Comparison of ENCODE assay signal across 23 cellular contexts in genomic region chr5:145982572-145983314, GRCh38. TPM values are rescaled to one million over a fixed set of nuclear protein-coding genes. Genes with fewer than 3 reads are reported as not detected.
DNase-seq lines count a peak whose midpoint lies in the region; ATAC-seq, FAIRE-seq and TF ChIP-seq lines count a peak whose summit lies in the region.
"Had no signal": no experiment of that assay in that cellular context is flagged by ENCODE, and none has a peak within 500 bp of the region (broad histone marks: within the 10 kb centered on the region; RNA-seq: fewer than 3 reads in every experiment).

No MANE protein-coding gene starts in this region.

- intact Hi-C loops in HepG2 (cut with micrococcal nuclease; ENCODE audit: unreplicated experiment) (no loop called here), right lobe of liver (cut with DNase I) (no loop called here), psoas muscle (cut with DNase I) (loop anchor here in 1 of 2 donors (5.0 kb wide), 1 partner anchor 40 kb away; no protein-coding TSS in a partner anchor)

- no peaks in the 10 kb centered on the region for H4K20me1 ChIP-seq in HepG2 (ENCODE audit: insufficient read depth, low read length)

- in situ Hi-C loops in HepG2 (cut with HindIII; ENCODE audit: extremely low pct_ligation_motif_present, low pct_unique_long_range_greater_than_20kb): loop anchor here (5.0 kb wide), 1 partner anchor 45 kb away; the partner anchor contains the start of gene SH3RF2

- DNase-seq in HepG2 (ENCODE audit: low spot score) (no peak), right lobe of liver (no peak), psoas muscle (no peak), medulla oblongata (ENCODE audit: extremely low spot score) (no peak), GOT3 (lab: John Stamatoyannopoulos, UW) (no peak)
- DNase-seq: activated CD4-positive, alpha-beta T cell treated with anti-CD3 and anti-CD28 coated beads for 48 hours; activated CD8-positive, alpha-beta memory T cell treated with anti-CD3 and anti-CD28 coated beads, Interleukin-2, amount 10 ng/mL, durations not matched to agents 7 days and 5 days; activated naive CD4-positive, alpha-beta T cell treated with anti-CD3 and anti-CD28 coated beads, Interleukin-2, amount 50 U/mL, for 16 hours; CD8-positive, alpha-beta T cell; dermis blood vessel endothelial cell; DMS79; HFFc6; left colon; mucosa of descending colon; NCI-H146; NCI-H2227 treated with DMSO at 0.1 percent for 48 hours; T-helper 1 cell had no signal

- CTCF ChIA-PET in HepG2 (lab: Yijun Ruan, JAX; ENCODE audit: low intra/inter-chr PET ratio, low total read pairs): no interaction called here

- POLR2A ChIA-PET in HepG2 (lab: Yijun Ruan, JAX): interaction anchor here (1.2 to 5.8 kb wide), 4 partner anchors 13 to 46 kb away, joined by 4 to 40 read pairs (median 8); partner anchors contain the start of gene SH3RF2

- H3K27ac ChIP-seq in HepG2 (ENCODE audit: extremely low read length, insufficient read depth, low read length) (no peak overlapping the region), right lobe of liver (no peak overlapping the region), VCaP (peak overlapping the region; percentile 69), psoas muscle (peak overlapping the region; percentile 75)
- H3K27ac ChIP-seq: KMS-11, neural progenitor cell, SJSA1 had no signal

- TF ChIP-seq RAD21 in HepG2 (CRISPR knock-in tag; IDR thresholded peaks at IDR 0.05): no peak

- ATAC-seq in HepG2 (no peak), right lobe of liver (no peak), psoas muscle (peak in 2 of 4 donors; percentile 50 to 63), HG03135 (IDR thresholded peaks at IDR 0.05; ENCODE audit: unreplicated experiment) (no peak)
- ATAC-seq: activated CD8-positive, alpha-beta memory T cell treated with anti-CD3 and anti-CD28 coated beads, Interleukin-2, amount 10 ng/mL, durations not matched to agents 7 days and 5 days; CD8-positive, alpha-beta T cell; GM12878; left colon; mucosa of descending colon had no signal

- no TSS peak for BruUV-seq in HepG2 (replicated peaks; lab: Mats Ljungman, UMichigan)

- H3K4me1 ChIP-seq in HepG2 (ENCODE audit: insufficient read depth, low read length) (peaks cover 65% of the 10 kb centered on the region), right lobe of liver (peaks cover 0 to 39% (median 19%) of the 10 kb centered on the region in 4 donors), psoas muscle (peaks cover 34% of the 10 kb centered on the region)

- WGBS in HepG2 (ENCODE audit: low lambda C conversion rate): 96% methylated on average over 3 of the region's 3 CpGs
- 69% methylated on average over 3 of the region's 3 CpGs for WGBS in right lobe of liver (ENCODE audit: insufficient coverage, low coverage, low lambda C conversion rate, missing lambda C conversion rate)
- whole genome bisulfite sequencing in psoas muscle, 3 donors: 46 to 53% (median 46%) methylated on average over 3 of the region's 3 CpGs

- FAIRE-seq in HepG2 (lab: Jason Lieb, UNC): no peak
- FAIRE-seq: GM12878 had no signal

- no peak overlapping the region for H3K9ac ChIP-seq in HepG2 (ENCODE audit: insufficient read depth, low read depth, low read length)
- H3K9ac ChIP-seq: KMS-11, neural progenitor cell had no signal

- no peaks in the 10 kb centered on the region for H3K27me3 ChIP-seq in HepG2 (ENCODE audit: control insufficient read depth in 1 of 2, insufficient read depth in 2 of 2, low read length in 2 of 2)
- no peaks in the 10 kb centered on the region for H3K27me3 ChIP-seq in right lobe of liver
- H3K27me3 ChIP-seq in psoas muscle (ENCODE audit: insufficient read depth in 3 of 3, low read length in 2 of 3): peaks cover 0 to 2% (median 0%) of the 10 kb centered on the region in 3 donors
- H3K27me3 ChIP-seq: neural progenitor cell, SJSA1 had no signal

- H2AFZ ChIP-seq in HepG2 (ENCODE audit: low read length): no peak overlapping the region
- H2AFZ ChIP-seq: neural progenitor cell had no signal

- H3K4me2 ChIP-seq in HepG2 (ENCODE audit: low read depth, low read length): no peak overlapping the region
- H3K4me2 ChIP-seq: KMS-11, neural progenitor cell had no signal

- TF ChIP-seq POLR2A in HepG2 (IDR thresholded peaks at IDR 0.05; ENCODE audit: insufficient read depth in 1 of 2, low read depth in 2 of 2, low read length in 2 of 2) (no peak), right lobe of liver (IDR thresholded peaks at IDR 0.05) (no peak)

- TF ChIP-seq CTCF in HepG2 (CRISPR knock-in tag; IDR thresholded peaks at IDR 0.05) (no peak), right lobe of liver (IDR thresholded peaks at IDR 0.05) (no peak), VCaP (conservative IDR thresholded peaks at IDR 0.05) (no peak), psoas muscle (IDR thresholded peaks at IDR 0.05) (no peak)

- H3K4me3 ChIP-seq in HepG2 (replicated peaks in 1 of 3; ENCODE audit: insufficient read depth in 1 of 3, low read depth in 2 of 3, low read length in 3 of 3) (no peak overlapping the region), right lobe of liver (no peak overlapping the region), psoas muscle (no peak overlapping the region)
- H3K4me3 ChIP-seq: GM12878, mucosa of descending colon, neural progenitor cell, SJSA1 had no signal

- TF ChIP-seq EP300 in HepG2 (IDR thresholded peaks at IDR 0.05; ENCODE audit: low read depth in 2 of 2, low read length in 2 of 2) (no peak), HepG2 (CRISPR knock-in tag; IDR thresholded peaks at IDR 0.05; ENCODE audit: borderline replicate concordance) (no peak)

- H3K36me3 ChIP-seq in HepG2 (replicated peaks in 1 of 2; ENCODE audit: control insufficient read depth in 1 of 2, insufficient read depth in 2 of 2, low read length in 2 of 2) (no peaks in the 10 kb centered on the region), right lobe of liver (no peaks in the 10 kb centered on the region), psoas muscle (ENCODE audit: insufficient read depth in 1 of 2, low read depth in 1 of 2) (no peaks in the 10 kb centered on the region)
- H3K36me3 ChIP-seq: neural progenitor cell had no signal

- H3K9me3 ChIP-seq in HepG2 (ENCODE audit: low read length): no peaks in the 10 kb centered on the region; the same call in 1 of the 2 replicates
- H3K9me3 ChIP-seq in right lobe of liver: no peaks in the 10 kb centered on the region
- H3K9me3 ChIP-seq in psoas muscle: no peaks in the 10 kb centered on the region
- H3K9me3 ChIP-seq: mucosa of descending colon had no signal

- no peaks in the 10 kb centered on the region for H3K79me2 ChIP-seq in HepG2 (ENCODE audit: insufficient read depth, low read length)

TF ChIP-seq in HepG2, 621 proteins besides CTCF, POLR2A, EP300 and RAD21 (continues in another document):
- TF ChIP-seq ZNF773 (CRISPR knock-in tag; IDR thresholded peaks at IDR 0.05; ENCODE audit: borderline replicate concordance) (no peak), MNT (IDR thresholded peaks at IDR 0.05) (peak; percentile 82), ZSCAN29 (CRISPR knock-in tag; conservative IDR thresholded peaks at IDR 0.05) (0 out of 2 replicates have a peak, but pooled peaks have one; percentile 41), ZNF644 (CRISPR knock-in tag; IDR thresholded peaks at IDR 0.05; ENCODE audit: low read depth) (0 out of 2 replicates have a peak, but pooled peaks have one; percentile 38), ZNF383 (CRISPR knock-in tag; IDR thresholded peaks at IDR 0.05; ENCODE audit: borderline replicate concordance) (0 out of 2 replicates have a peak, but pooled peaks have one; percentile 74), MAX (IDR thresholded peaks at IDR 0.05) (peak; percentile 58; the same call in 1 of the 2 replicates)

RNA-seq across cellular contexts. Expression of gene SH3RF2, which starts 46.4 kb away (rescaled TPM):
- total RNA-seq in HepG2 (2016; rRNA removed; fragmentation: Illumina TruSeq; extraction: Trizol) (3.1 and 3.7 TPM in 2 replicates), right lobe of liver (10 to 100 TPM in 2 of 6 experiments, 1 to 10 TPM in 4; 2.7 to 20.6 (median 5.8) TPM), psoas muscle (10 to 100 TPM; 23.5 to 64.1 (median 38.2) TPM)
- total RNA-seq in HepG2 (2016; cell fraction: cytosol; rRNA removed; fragmentation: Illumina TruSeq; extraction: Trizol; ENCODE audit: low read depth): 2.1 and 2.2 TPM in 2 replicates
- 2.6 and 3.8 TPM in 2 replicates for total RNA-seq in HepG2 (2016; cell fraction: insoluble cytoplasmic fraction; rRNA removed; fragmentation: Illumina TruSeq; extraction: Trizol)
- 2.4 and 3.8 TPM in 2 replicates for total RNA-seq in HepG2 (2016; cell fraction: membrane; rRNA removed; fragmentation: Illumina TruSeq; extraction: Trizol)
- total RNA-seq in HepG2 (2016; cell fraction: nucleus; rRNA removed; fragmentation: Illumina TruSeq; extraction: Trizol): 7.9 and 8.9 TPM in 2 replicates
- polyA plus RNA-seq in HepG2 (2011; rRNA removed) (2.6 and 2.8 TPM in 2 replicates), psoas muscle (10 to 100 TPM in 2 of 3 donors, 1 to 10 TPM in 1; 1.1 to 24.3 (median 14.9) TPM)
- 1.7 and 2.1 TPM in 2 replicates for polyA plus RNA-seq in HepG2 (2011; cell fraction: cytosol; rRNA removed)
- 4.9 and 6.9 TPM in 2 replicates for polyA plus RNA-seq in HepG2 (2011; cell fraction: nucleus; rRNA removed)
- polyA plus RNA-seq in HepG2 (2012): 1.7 and 2.5 TPM in 2 replicates
- polyA plus RNA-seq in HepG2 (2016; cell fraction: cytosol; fragmentation: Illumina TruSeq; extraction: Trizol; ENCODE audit: low read depth): 0.76 and 1.0 TPM in 2 replicates
- polyA plus RNA-seq in HepG2 (2016; cell fraction: insoluble cytoplasmic fraction; fragmentation: Illumina TruSeq; extraction: Trizol; ENCODE audit: low read depth): 2.7 and 3.7 TPM in 2 replicates
- polyA plus RNA-seq in HepG2 (2016; cell fraction: membrane; fragmentation: Illumina TruSeq; extraction: Trizol; ENCODE audit: low read depth): 1.4 and 1.7 TPM in 2 replicates
- 11.0 and 12.4 TPM in 2 replicates for polyA plus RNA-seq in HepG2 (2016; cell fraction: nucleus; fragmentation: Illumina TruSeq; extraction: Trizol; ENCODE audit: insufficient read depth, low read depth)
- 4.5 and 13.0 TPM in 2 replicates for polyA minus RNA-seq in HepG2 (2011; rRNA and poly(A)+ RNA removed; ENCODE audit: low replicate concordance)
- polyA minus RNA-seq in HepG2 (2011; cell fraction: cytosol; rRNA and poly(A)+ RNA removed): 2.0 and 2.5 TPM in 2 replicates
- 8.4 and 9.1 TPM in 2 replicates for polyA minus RNA-seq in HepG2 (2011; cell fraction: nucleus; rRNA and poly(A)+ RNA removed)
- total RNA-seq: CD8-positive, alpha-beta T cell had no signal
- polyA plus RNA-seq: GM12878 had no signal

Comparison
In these comparisons a context has a peak if more than half of its experiments do, and no peak if none do; other contexts are left out.
1. H3K27ac ChIP-seq: peak in VCaP (single experiment) and psoas muscle (single experiment); none in HepG2 (single experiment) and right lobe of liver (0 of 3).